Comparison of ENCODE assay signal across 28 cellular contexts in the genomic region with DNA sequence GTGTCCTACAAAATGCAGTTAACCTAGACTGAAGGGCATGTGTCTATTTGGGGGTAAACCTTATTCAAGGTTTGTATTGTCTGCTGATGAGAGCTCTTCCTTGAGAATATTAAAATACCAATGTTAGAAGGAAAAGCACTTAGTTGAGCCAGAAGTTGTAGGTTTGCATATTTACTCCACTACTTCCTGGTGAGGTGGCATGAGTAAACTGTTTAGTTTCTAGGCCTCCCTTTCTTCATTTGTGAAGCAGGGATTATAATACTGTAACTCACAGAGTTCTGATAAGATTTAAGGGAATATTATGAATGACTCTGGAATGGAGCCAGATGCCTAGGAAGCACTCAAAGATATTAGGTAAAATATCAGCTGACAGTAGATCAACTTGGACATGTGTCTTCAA. TPM values are rescaled to one million over a fixed set of nuclear protein-coding genes. Genes with fewer than 3 reads are reported as not detected.
DNase-seq lines count a peak whose midpoint lies in the region; ATAC-seq, FAIRE-seq and TF ChIP-seq lines count a peak whose summit lies in the region.
"Had no signal": no experiment of that assay in that cellular context is flagged by ENCODE, and none has a peak within 500 bp of the region (broad histone marks: within the 10 kb centered on the region; RNA-seq: fewer than 3 reads in every experiment).

No MANE protein-coding gene starts in this region.

- H3F3A ChIP-seq in GM23248 (ENCODE audit: insufficient read depth): no peaks in the 10 kb centered on the region

- ATAC-seq in A549 (no peak), body of pancreas (no peak)
- ATAC-seq in activated T-helper 17 cell treated with anti-CD3 and anti-CD28 coated beads, Interleukin-2, amount 50 U/mL, for 72 hours (replicated peaks): no peak
- ATAC-seq: activated CD8-positive, alpha-beta memory T cell treated with anti-CD3 and anti-CD28 coated beads, Interleukin-2, amount 10 ng/mL, durations not matched to agents 7 days and 5 days; lower lobe of right lung; stimulated activated effector memory CD8-positive, alpha-beta T cell treated with anti-CD3 and anti-CD28 coated beads, Interleukin-12 subunit alpha, Interleukin-12 subunit beta, amount 100 ng/mL, for 72 hours had no signal

- H3K9ac ChIP-seq in GM23248: no peak overlapping the region
- H3K9ac ChIP-seq: parathyroid adenoma had no signal

- no peaks in the 10 kb centered on the region for H3K9me2 ChIP-seq in GM23248 (ENCODE audit: insufficient read depth)

- TF ChIP-seq EP300 in A549 (IDR thresholded peaks at IDR 0.05): no peak

- H3K4me2 ChIP-seq in A549 (0 out of 3 replicates have a peak overlapping the region, but pooled peaks have one; percentile 6), GM23248 (ENCODE audit: unreplicated experiment) (no peak overlapping the region)

- CTCF ChIA-PET in A549 (lab: Yijun Ruan, JAX): interaction anchor here (1.0 to 3.6 kb wide), 4 partner anchors 14 to 157 kb away, joined by 3 to 11 read pairs (median 4); no protein-coding TSS in a partner anchor

- peak overlapping the region; percentile 57 for H3K27ac Mint-ChIP-seq in activated T-helper 17 cell treated with anti-CD3 and anti-CD28 coated beads, Interleukin-2, amount 50 U/mL, for 72 hours
- H3K27ac Mint-ChIP-seq: activated CD8-positive, alpha-beta memory T cell treated with anti-CD3 and anti-CD28 coated beads, Interleukin-2, amount 10 ng/mL, durations not matched to agents 7 days and 5 days; CD4-positive, alpha-beta T cell; naive B cell; stimulated activated effector memory CD8-positive, alpha-beta T cell treated with anti-CD3 and anti-CD28 coated beads, Interleukin-12 subunit alpha, Interleukin-12 subunit beta, amount 100 ng/mL, for 72 hours had no signal

- intact Hi-C loops in body of pancreas (cut with DNase I): no loop called here
- intact Hi-C loops in uterus (cut with DNase I; ENCODE audit: low total_unique reads): no loop called here

- H3K4me1 ChIP-seq in A549 (peaks cover 24% of the 10 kb centered on the region), GM23248 (ENCODE audit: insufficient read depth) (peaks cover 16% of the 10 kb centered on the region), body of pancreas (peaks cover under 1% of the 10 kb centered on the region), uterus (no peaks in the 10 kb centered on the region)
- H3K4me1 ChIP-seq: parathyroid adenoma, testis had no signal

- peaks cover 3% of the 10 kb centered on the region for H3K9me3 Mint-ChIP-seq in activated T-helper 17 cell treated with anti-CD3 and anti-CD28 coated beads, Interleukin-2, amount 50 U/mL, for 72 hours
- H3K9me3 Mint-ChIP-seq: CD4-positive, alpha-beta T cell; stimulated activated effector memory CD8-positive, alpha-beta T cell treated with anti-CD3 and anti-CD28 coated beads, Interleukin-12 subunit alpha, Interleukin-12 subunit beta, amount 100 ng/mL, for 72 hours had no signal

- no peak for TF ChIP-seq CTCF in A549 (IDR thresholded peaks at IDR 0.05)
- no peak for TF ChIP-seq CTCF in body of pancreas (IDR thresholded peaks at IDR 0.05)
- TF ChIP-seq CTCF in uterus (IDR thresholded peaks at IDR 0.05): no peak

- H3K4me3 ChIP-seq in A549 (no peak overlapping the region), GM23248 (no peak overlapping the region), body of pancreas (no peak overlapping the region), uterus (no peak overlapping the region)
- H3K4me3 ChIP-seq: lower lobe of right lung, testis had no signal

- H3K27me3 ChIP-seq in GM23248 (replicated peaks; ENCODE audit: insufficient read depth) (no peaks in the 10 kb centered on the region), body of pancreas (no peaks in the 10 kb centered on the region), uterus (no peaks in the 10 kb centered on the region)
- H3K27me3 ChIP-seq: testis had no signal

- no peaks in the 10 kb centered on the region for H3K36me3 Mint-ChIP-seq in activated T-helper 17 cell treated with anti-CD3 and anti-CD28 coated beads, Interleukin-2, amount 50 U/mL, for 72 hours (ENCODE audit: low read depth)
- H3K36me3 Mint-ChIP-seq: stimulated activated effector memory CD8-positive, alpha-beta T cell treated with anti-CD3 and anti-CD28 coated beads, Interleukin-12 subunit alpha, Interleukin-12 subunit beta, amount 100 ng/mL, for 72 hours had no signal

- POLR2A ChIA-PET in A549 (lab: Yijun Ruan, JAX): interaction anchor here (1.0 kb wide), 1 partner anchor 20 kb away, joined by 3 read pairs; no protein-coding TSS in a partner anchor

- H3K9me3 ChIP-seq in A549 (no peaks in the 10 kb centered on the region), GM23248 (ENCODE audit: low read depth) (no peaks in the 10 kb centered on the region), body of pancreas (no peaks in the 10 kb centered on the region), uterus (no peaks in the 10 kb centered on the region)
- H3K9me3 ChIP-seq: lower lobe of right lung, testis had no signal

- H3K79me2 ChIP-seq in GM23248 (ENCODE audit: insufficient read depth): no peaks in the 10 kb centered on the region
- H3K79me2 ChIP-seq: parathyroid adenoma had no signal

- H3K36me3 ChIP-seq in GM23248 (ENCODE audit: low read depth): no peaks in the 10 kb centered on the region
- no peaks in the 10 kb centered on the region for H3K36me3 ChIP-seq in body of pancreas (replicated peaks in 1 of 2; ENCODE audit: insufficient read depth in 1 of 2, low read depth in 2 of 2)
- no peaks in the 10 kb centered on the region for H3K36me3 ChIP-seq in uterus
- H3K36me3 ChIP-seq: lower lobe of right lung had no signal

- in situ Hi-C loops in GM23248 (cut with MboI): no loop called here

- H4K20me1 ChIP-seq in GM23248 (ENCODE audit: insufficient read depth): no peaks in the 10 kb centered on the region

- no peak for TF ChIP-seq POLR2A in A549 (IDR thresholded peaks at IDR 0.05; ENCODE audit: low read length)
- TF ChIP-seq POLR2A in body of pancreas (IDR thresholded peaks at IDR 0.05): no peak
- TF ChIP-seq POLR2A in uterus (IDR thresholded peaks at IDR 0.05): no peak

- no peak for FAIRE-seq in A549 (lab: Jason Lieb, UNC)
- peak; percentile 81 for FAIRE-seq in islet of Langerhans (lab: Jason Lieb, UNC)
- FAIRE-seq: endometrium, H1 had no signal

- no peak overlapping the region for H3K4me3 Mint-ChIP-seq in activated T-helper 17 cell treated with anti-CD3 and anti-CD28 coated beads, Interleukin-2, amount 50 U/mL, for 72 hours
- H3K4me3 Mint-ChIP-seq: activated CD8-positive, alpha-beta memory T cell treated with anti-CD3 and anti-CD28 coated beads, Interleukin-2, amount 10 ng/mL, durations not matched to agents 7 days and 5 days; CD4-positive, alpha-beta T cell; naive B cell; stimulated activated effector memory CD8-positive, alpha-beta T cell treated with anti-CD3 and anti-CD28 coated beads, Interleukin-12 subunit alpha, Interleukin-12 subunit beta, amount 100 ng/mL, for 72 hours had no signal

- no peaks in the 10 kb centered on the region for H3K27me3 Mint-ChIP-seq in activated T-helper 17 cell treated with anti-CD3 and anti-CD28 coated beads, Interleukin-2, amount 50 U/mL, for 72 hours
- H3K27me3 Mint-ChIP-seq: activated CD8-positive, alpha-beta memory T cell treated with anti-CD3 and anti-CD28 coated beads, Interleukin-2, amount 10 ng/mL, durations not matched to agents 7 days and 5 days; CD4-positive, alpha-beta T cell; naive B cell had no signal

- H3K27ac ChIP-seq in A549: peak overlapping the region; percentile 28 to 63; a peak in 4 of 6 replicates
- peak overlapping the region; percentile 25 for H3K27ac ChIP-seq in GM23248
- no peak overlapping the region for H3K27ac ChIP-seq in body of pancreas
- peak overlapping the region in 1 of 2 donors; percentile 25 for H3K27ac ChIP-seq in uterus
- H3K27ac ChIP-seq: lower lobe of right lung, parathyroid adenoma, testis had no signal

- H2AFZ ChIP-seq in GM23248: peak overlapping the region; percentile 77
- H2AFZ ChIP-seq: parathyroid adenoma had no signal

- no peak for DNase-seq in A549 (ENCODE audit: low read depth in 1 of 2, low spot score in 1 of 2)
- peak; percentile 38 for DNase-seq in GM23248
- DNase-seq in NCI-H524 treated with DMSO at 0.1 percent for 48 hours (lab: John Stamatoyannopoulos, UW): no peak
- no peak for DNase-seq in body of pancreas
- no peak for DNase-seq in uterus
- DNase-seq in NCI-H774 (lab: John Stamatoyannopoulos, UW): no peak
- DNase-seq: activated CD4-positive, alpha-beta T cell treated with anti-CD3 and anti-CD28 coated beads for 48 hours; activated CD8-positive, alpha-beta memory T cell treated with anti-CD3 and anti-CD28 coated beads, Interleukin-2, amount 10 ng/mL, durations not matched to agents 7 days and 5 days; CD4-positive, alpha-beta T cell; DND-41; foreskin melanocyte; hippocampal formation; KG1; lower lobe of right lung; naive B cell; NCI-H1105 treated with DMSO at 0.1 percent for 48 hours; NCI-H2107; NCI-H526 treated with DMSO at 0.1 percent for 48 hours; SHP77 treated with DMSO at 0.1 percent for 48 hours; testis had no signal

- peaks cover 4% of the 10 kb centered on the region for H3K4me1 Mint-ChIP-seq in activated T-helper 17 cell treated with anti-CD3 and anti-CD28 coated beads, Interleukin-2, amount 50 U/mL, for 72 hours
- H3K4me1 Mint-ChIP-seq: stimulated activated effector memory CD8-positive, alpha-beta T cell treated with anti-CD3 and anti-CD28 coated beads, Interleukin-12 subunit alpha, Interleukin-12 subunit beta, amount 100 ng/mL, for 72 hours had no signal

- no peak for TF ChIP-seq RAD21 in A549 (conservative IDR thresholded peaks at IDR 0.05 in 1 of 2, IDR thresholded peaks at IDR 0.05 in 1 of 2)

TF ChIP-seq in A549, 52 proteins besides CTCF, POLR2A, EP300 and RAD21 (continues in another document):
- TF ChIP-seq ESRRA (IDR thresholded peaks at IDR 0.05; ENCODE audit: borderline replicate concordance, low read length): no peak
- TF ChIP-seq CHD4 (IDR thresholded peaks at IDR 0.05; ENCODE audit: borderline replicate concordance): no peak

RNA-seq across cellular contexts. Expression of gene CD200R1L, which starts 46.7 kb away (rescaled TPM):
- 0.10 and 0.26 TPM in 2 replicates for polyA plus RNA-seq in A549 (2011; rRNA removed)
- polyA plus RNA-seq in A549 (2012; cell fraction: cytosol; rRNA removed): not detected in 2 replicates
- not detected in 2 replicates for polyA plus RNA-seq in A549 (2012; cell fraction: nucleus; rRNA removed)
- polyA plus RNA-seq in A549 (2017; fragmentation: RNase III; extraction: RNeasy Plus Mini Kit Qiagen cat#74134 plus additional on column Dnase treatment): 0.09 TPM in 1 of 3 replicates, not detected in the others
- polyA minus RNA-seq in A549 (2011; rRNA and poly(A)+ RNA removed): not detected in 2 replicates
- total RNA-seq in GM23248 (2014; rRNA removed; shearing (Covaris generic)): not detected in 2 replicates
- polyA plus RNA-seq in GM23248 (2016; fragmentation: Nextera tagmentation; extraction: Ambion mirVana): not detected in 2 replicates
- not detected for total RNA-seq in activated T-helper 17 cell treated with anti-CD3 and anti-CD28 coated beads, Interleukin-2, amount 50 U/mL, for 72 hours
- total RNA-seq in body of pancreas: not detected
- total RNA-seq in uterus: not detected
- total RNA-seq: activated CD8-positive, alpha-beta memory T cell treated with anti-CD3 and anti-CD28 coated beads, Interleukin-2, amount 10 ng/mL, durations not matched to agents 7 days and 5 days; H1; lower lobe of right lung; sciatic nerve; T-helper 1 cell treated with Interleukin-12 subunit alpha and Interleukin-12 subunit beta and Interleukin-4 antibody, amounts not matched to agents 30 ng/mL and 1 ng/mL, for 36 hours had no signal
- polyA plus RNA-seq: H1 had no signal

Comparison
In these comparisons a context has a peak if more than half of its experiments do, and no peak if none do; other contexts are left out.
1. H3K27ac ChIP-seq: peak in A549 (2 of 2) and GM23248 (single experiment); none in body of pancreas (0 of 4).